ENCODE assay signal across 13 cellular contexts in genomic region chr4:40923326-40924095, GRCh38.
DNase-seq lines count a peak whose midpoint lies in the region; ATAC-seq, FAIRE-seq and TF ChIP-seq lines count a peak whose summit lies in the region.
"Had no signal": no experiment of that assay in that cellular context is flagged by ENCODE, and none has a peak within 500 bp of the region (broad histone marks: within the 10 kb centered on the region; RNA-seq: fewer than 3 reads in every experiment).

No MANE protein-coding gene starts in this region.

- WGBS in suprapubic skin: 50% methylated on average over 19 of the region's 19 CpGs
- 52 to 58% methylated on average over 19 of the region's 19 CpGs for WGBS in lower leg skin, 2 donors

- H3K4me1 ChIP-seq in suprapubic skin: peaks cover 11% of the 10 kb centered on the region

- peaks cover 4% of the 10 kb centered on the region for H3K36me3 ChIP-seq in suprapubic skin
- H3K36me3 ChIP-seq: transverse colon had no signal

- peak; percentile 80 for FAIRE-seq in islet of Langerhans (lab: Jason Lieb, UNC)

- intact Hi-C loops in lower leg skin (cut with DNase I; ENCODE audit: low total_unique reads): loop anchor here (5.0 kb wide), 1 partner anchor 289 kb away; the partner anchor contains the start of gene APBB2

- H3K4me3 ChIP-seq in suprapubic skin (no peak overlapping the region), lower leg skin (ENCODE audit: low read depth, poor library complexity, severe bottlenecking) (no peak overlapping the region)
- H3K4me3 ChIP-seq: smooth muscle cell, transverse colon had no signal

- peak; percentile 39 for DNase-seq in NCI-H1105 (lab: John Stamatoyannopoulos, UW)
- peak; percentile 74 for DNase-seq in astrocyte of the hippocampus (ENCODE audit: low read depth, low spot score)
- no peak for DNase-seq in suprapubic skin (ENCODE audit: low spot score in 2 of 2)
- DNase-seq in iPS-NIHi7 (ENCODE audit: extremely low spot score): no peak
- DNase-seq in NCI-H146 treated with DMSO at 0.1 percent for 48 hours (lab: John Stamatoyannopoulos, UW; ENCODE audit: unreplicated experiment): no peak
- no peak for DNase-seq in lower leg skin (ENCODE audit: low spot score in 2 of 2)
- DNase-seq: activated CD4-positive, alpha-beta T cell treated with anti-CD3 and anti-CD28 coated beads, Interleukin-2, amount 50 U/mL, for 4 hours; activated gamma-delta T cell treated with Interleukin-2 at 50 U/mL for 16 hours; transverse colon had no signal

- no peak for TF ChIP-seq EP300 in suprapubic skin (IDR thresholded peaks at IDR 0.05)

- H3K27me3 ChIP-seq in suprapubic skin: no peaks in the 10 kb centered on the region
- H3K27me3 ChIP-seq: transverse colon had no signal

- peak overlapping the region; percentile 11 for H3K27ac ChIP-seq in suprapubic skin
- H3K27ac ChIP-seq: transverse colon had no signal

- TF ChIP-seq POLR2A in suprapubic skin (IDR thresholded peaks at IDR 0.05): no peak
- TF ChIP-seq POLR2A in lower leg skin (IDR thresholded peaks at IDR 0.05): no peak

- H3K9me3 ChIP-seq in suprapubic skin: no peaks in the 10 kb centered on the region
- H3K9me3 ChIP-seq: transverse colon had no signal

- no peak for TF ChIP-seq CTCF in suprapubic skin (IDR thresholded peaks at IDR 0.05)
- no peak for TF ChIP-seq CTCF in lower leg skin (IDR thresholded peaks at IDR 0.05)

- ATAC-seq in HG03442 (IDR thresholded peaks at IDR 0.05; ENCODE audit: unreplicated experiment): no peak
- ATAC-seq: Panc1 had no signal

Comparison
In these comparisons a context has a peak if more than half of its experiments do, and no peak if none do; other contexts are left out.
1. DNase-seq: peak in NCI-H1105 (single experiment) and astrocyte of the hippocampus (single experiment); none in suprapubic skin (0 of 2), iPS-NIHi7 (single experiment), NCI-H146 treated with DMSO at 0.1 percent for 48 hours (single experiment) and lower leg skin (0 of 2).